In genomic region chr10:119461380-119461779, GRCh38 we compare ENCODE assay signal across 13 cellular contexts.
DNase-seq lines count a peak whose midpoint lies in the region; ATAC-seq, FAIRE-seq and TF ChIP-seq lines count a peak whose summit lies in the region.
"Had no signal": no experiment of that assay in that cellular context is flagged by ENCODE, and none has a peak within 500 bp of the region (broad histone marks: within the 10 kb centered on the region; RNA-seq: fewer than 3 reads in every experiment).

No MANE protein-coding gene starts in this region.

- FAIRE-seq in GM18507 (lab: Jason Lieb, UNC) = peak; percentile 65
- FAIRE-seq: G401.6 had no signal

- peaks cover 0 to 17% (median 2%) of the 10 kb centered on the region in 9 donors for H3K9me3 Mint-ChIP-seq in naive thymus-derived CD8-positive, alpha-beta T cell

- peaks cover 0 to 13% (median 7%) of the 10 kb centered on the region in 3 donors for H3K36me3 Mint-ChIP-seq in naive thymus-derived CD8-positive, alpha-beta T cell

- no peak overlapping the region for H3K4me3 Mint-ChIP-seq in naive thymus-derived CD8-positive, alpha-beta T cell
- H3K4me3 Mint-ChIP-seq: dendritic cell treated with granulocyte-macrophage colony-stimulating factor and Interleukin-4, amounts not matched to agents 40 ng/mL and 50 ng/mL, for 4 days had no signal

- peaks cover 3 to 8% (median 5%) of the 10 kb centered on the region in 4 donors for H3K4me1 Mint-ChIP-seq in naive thymus-derived CD8-positive, alpha-beta T cell

- H3K27ac Mint-ChIP-seq in naive thymus-derived CD8-positive, alpha-beta T cell = no peak overlapping the region
- H3K27ac Mint-ChIP-seq: dendritic cell treated with granulocyte-macrophage colony-stimulating factor and Interleukin-4, amounts not matched to agents 40 ng/mL and 50 ng/mL, for 4 days had no signal

- DNase-seq in GM18507 (ENCODE audit: extremely low spot score, insufficient read length, low read depth) (no peak), LoVo (ENCODE audit: low spot score) (peak; percentile 16), retinal pigment epithelial cell (ENCODE audit: low read depth) (peak; percentile 4), NCI-H446 treated with DMSO at 0.1 percent for 48 hours (lab: John Stamatoyannopoulos, UW) (no peak)
- no peak for DNase-seq in naive thymus-derived CD8-positive, alpha-beta T cell
- DNase-seq: KBM-7, NCI-H2171 treated with DMSO at 0.1 percent for 48 hours had no signal

- POLR2A ChIA-PET in naive thymus-derived CD8-positive, alpha-beta T cell (lab: Charles Lee) = no interaction called here

- H3K27me3 Mint-ChIP-seq in naive thymus-derived CD8-positive, alpha-beta T cell = peaks cover 0 to 2% (median 0%) of the 10 kb centered on the region in 5 donors

- no peak overlapping the region for H3K4me3 ChIP-seq in retinal pigment epithelial cell (ENCODE audit: low read length)
- H3K4me3 ChIP-seq: HAP-1, hepatocyte had no signal

- peak; percentile 59 for ATAC-seq in GM21529 (IDR thresholded peaks at IDR 0.05; ENCODE audit: unreplicated experiment)
- ATAC-seq in HG03469 (IDR thresholded peaks at IDR 0.05; ENCODE audit: unreplicated experiment) = no peak
- no peak for ATAC-seq in naive thymus-derived CD8-positive, alpha-beta T cell

- no peak for TF ChIP-seq CTCF in retinal pigment epithelial cell (conservative IDR thresholded peaks at IDR 0.05; ENCODE audit: low read depth, low read length)

Comparison
In these comparisons a context has a peak if more than half of its experiments do, and no peak if none do; other contexts are left out.
1. DNase-seq: peak in LoVo (single experiment) and retinal pigment epithelial cell (single experiment); none in GM18507 (single experiment), NCI-H446 treated with DMSO at 0.1 percent for 48 hours (single experiment) and naive thymus-derived CD8-positive, alpha-beta T cell (0 of 10).